21 cellular contexts compared by ENCODE assay signal in genomic region chr19:30877591-30878230, GRCh38.
A peak's percentile ranks its signal among the peaks of the same experiment; 100 is the strongest.
DNase-seq lines count a peak whose midpoint lies in the region; ATAC-seq, FAIRE-seq and TF ChIP-seq lines count a peak whose summit lies in the region.
"Had no signal": no experiment of that assay in that cellular context is flagged by ENCODE, and none has a peak within 500 bp of the region (broad histone marks: within the 10 kb centered on the region; RNA-seq: fewer than 3 reads in every experiment).

No MANE protein-coding gene starts in this region.

- H4K20me1 ChIP-seq in HepG2 (ENCODE audit: insufficient read depth, low read length), result no peaks in the 10 kb centered on the region

- in situ Hi-C loops in HepG2 (cut with HindIII; ENCODE audit: extremely low pct_ligation_motif_present, low pct_unique_long_range_greater_than_20kb), result no loop called here

- ATAC-seq in right lobe of liver (peak in 3 of 4 donors; percentile 48 to 50 (median 49)), HepG2 (no peak), lower lobe of right lung (peak; percentile 63 to 81), upper lobe of right lung (peak; percentile 86), HG03565 (IDR thresholded peaks at IDR 0.05; ENCODE audit: unreplicated experiment) (no peak), GM19397 (IDR thresholded peaks at IDR 0.05; ENCODE audit: unreplicated experiment) (no peak), HG02623 (IDR thresholded peaks at IDR 0.05; ENCODE audit: unreplicated experiment) (no peak)
- ATAC-seq: Panc1 had no signal

- H3K4me2 ChIP-seq in HepG2 (ENCODE audit: low read depth, low read length), result no peak overlapping the region

- no peak overlapping the region for H3K9ac ChIP-seq in HepG2 (ENCODE audit: insufficient read depth, low read depth, low read length)

- no TSS peak for BruUV-seq in HepG2 (replicated peaks; lab: Mats Ljungman, UMichigan)

- CTCF ChIA-PET in HepG2 (lab: Yijun Ruan, JAX; ENCODE audit: low intra/inter-chr PET ratio, low total read pairs), result no interaction called here

- H3K4me1 ChIP-seq in right lobe of liver, result no peaks in the 10 kb centered on the region
- H3K4me1 ChIP-seq in HepG2 (ENCODE audit: insufficient read depth, low read length), result no peaks in the 10 kb centered on the region
- H3K4me1 ChIP-seq in adrenal gland (replicated peaks in 1 of 2), result no peaks in the 10 kb centered on the region
- H3K4me1 ChIP-seq in lower lobe of right lung, result peaks cover 6% of the 10 kb centered on the region
- H3K4me1 ChIP-seq in upper lobe of right lung, result no peaks in the 10 kb centered on the region
- H3K4me1 ChIP-seq: SJSA1 had no signal

- H3K27ac ChIP-seq in right lobe of liver (no peak overlapping the region), HepG2 (ENCODE audit: extremely low read length, insufficient read depth, low read length) (no peak overlapping the region), adrenal gland (peak overlapping the region in 2 of 5 donors; percentile 8 to 51), lower lobe of right lung (no peak overlapping the region), upper lobe of right lung (no peak overlapping the region)
- H3K27ac ChIP-seq: C4-2B, epithelial cell of prostate, SJSA1 had no signal

- H3K36me3 ChIP-seq in right lobe of liver (no peaks in the 10 kb centered on the region), HepG2 (replicated peaks in 1 of 2; ENCODE audit: control insufficient read depth in 1 of 2, insufficient read depth in 2 of 2, low read length in 2 of 2) (no peaks in the 10 kb centered on the region), adrenal gland (replicated peaks in 1 of 2) (no peaks in the 10 kb centered on the region), lower lobe of right lung (no peaks in the 10 kb centered on the region), upper lobe of right lung (no peaks in the 10 kb centered on the region)
- H3K36me3 ChIP-seq: SJSA1 had no signal

- no peak for FAIRE-seq in HepG2 (lab: Jason Lieb, UNC)

- H3K4me3 ChIP-seq in right lobe of liver (no peak overlapping the region), HepG2 (replicated peaks in 1 of 3; ENCODE audit: insufficient read depth in 1 of 3, low read depth in 2 of 3, low read length in 3 of 3) (no peak overlapping the region), adrenal gland (no peak overlapping the region), lower lobe of right lung (no peak overlapping the region), upper lobe of right lung (no peak overlapping the region)
- H3K4me3 ChIP-seq: SJSA1 had no signal

- TF ChIP-seq POLR2A in right lobe of liver (IDR thresholded peaks at IDR 0.05) (no peak), HepG2 (IDR thresholded peaks at IDR 0.05; ENCODE audit: insufficient read depth in 1 of 2, low read depth in 2 of 2, low read length in 2 of 2) (no peak), adrenal gland (IDR thresholded peaks at IDR 0.05) (no peak)

- TF ChIP-seq EP300 in HepG2 (IDR thresholded peaks at IDR 0.05; ENCODE audit: low read depth in 2 of 2, low read length in 2 of 2) (no peak), HepG2 (CRISPR knock-in tag; IDR thresholded peaks at IDR 0.05; ENCODE audit: borderline replicate concordance) (no peak)

- no peak overlapping the region for H2AFZ ChIP-seq in HepG2 (ENCODE audit: low read length)

- H3K27me3 ChIP-seq in right lobe of liver (no peaks in the 10 kb centered on the region), HepG2 (ENCODE audit: control insufficient read depth in 1 of 2, insufficient read depth in 2 of 2, low read length in 2 of 2) (no peaks in the 10 kb centered on the region), adrenal gland (no peaks in the 10 kb centered on the region), lower lobe of right lung (ENCODE audit: low read depth) (peaks cover 6% of the 10 kb centered on the region), upper lobe of right lung (no peaks in the 10 kb centered on the region)
- H3K27me3 ChIP-seq: SJSA1 had no signal

- no peak for DNase-seq in right lobe of liver
- no peak for DNase-seq in HepG2 (ENCODE audit: low spot score)
- peak in 6 of 7 donors; percentile 19 to 66 (median 56) for DNase-seq in adrenal gland
- peak; percentile 59 for DNase-seq in lower lobe of right lung
- peak; percentile 56 for DNase-seq in upper lobe of right lung
- DNase-seq: activated CD4-positive, alpha-beta T cell treated with anti-CD3 and anti-CD28 coated beads, Interleukin-2, amount 50 U/mL, for 4 hours; activated naive CD8-positive, alpha-beta T cell treated with anti-CD3 and anti-CD28 coated beads for 36 hours; hippocampal formation; IMR-90; mammary epithelial cell; NCI-H146; NCI-H2171 treated with DMSO at 0.1 percent for 48 hours; NCI-H526 treated with DMSO at 0.1 percent for 48 hours; T-helper 2 cell had no signal

- WGBS in right lobe of liver (ENCODE audit: insufficient coverage, low coverage, low lambda C conversion rate, missing lambda C conversion rate), result 22% methylated on average over 5 of the region's 5 CpGs
- WGBS in HepG2 (ENCODE audit: low lambda C conversion rate), result 15% methylated on average over 5 of the region's 5 CpGs
- 49 to 61% (median 57%) methylated on average over 5 of the region's 5 CpGs for WGBS in adrenal gland, 4 donors

- POLR2A ChIA-PET in HepG2 (lab: Yijun Ruan, JAX), result no interaction called here

- TF ChIP-seq CTCF in right lobe of liver (IDR thresholded peaks at IDR 0.05) (no peak), HepG2 (CRISPR knock-in tag; IDR thresholded peaks at IDR 0.05) (no peak), adrenal gland (IDR thresholded peaks at IDR 0.05) (no peak), lower lobe of right lung (IDR thresholded peaks at IDR 0.05) (no peak), upper lobe of right lung (IDR thresholded peaks at IDR 0.05) (no peak)

- no peak for TF ChIP-seq RAD21 in HepG2 (CRISPR knock-in tag; IDR thresholded peaks at IDR 0.05)

- intact Hi-C loops in right lobe of liver (cut with DNase I), result no loop called here
- intact Hi-C loops in HepG2 (cut with micrococcal nuclease; ENCODE audit: unreplicated experiment), result loop anchor here (5.0 kb wide), 1 partner anchor 415 kb away; no protein-coding TSS in a partner anchor
- intact Hi-C loops in adrenal gland (cut with DNase I), result no loop called here
- intact Hi-C loops in lower lobe of right lung (cut with DNase I), result no loop called here
- intact Hi-C loops in upper lobe of right lung (cut with DNase I), result no loop called here

- H3K79me2 ChIP-seq in HepG2 (ENCODE audit: insufficient read depth, low read length), result no peaks in the 10 kb centered on the region

- H3K9me3 ChIP-seq in right lobe of liver (no peaks in the 10 kb centered on the region), HepG2 (ENCODE audit: low read length) (peaks cover 100% of the 10 kb centered on the region), adrenal gland (replicated peaks in 1 of 3) (no peaks in the 10 kb centered on the region), lower lobe of right lung (no peaks in the 10 kb centered on the region), upper lobe of right lung (no peaks in the 10 kb centered on the region)
- H3K9me3 ChIP-seq: SJSA1 had no signal

TF ChIP-seq in HepG2, 621 proteins besides CTCF, POLR2A, EP300 and RAD21:
- TF ChIP-seq PATZ1 (CRISPR knock-in tag; IDR thresholded peaks at IDR 0.05), result no peak
- no peak for TF ChIP-seq ESRRA (CRISPR knock-in tag; IDR thresholded peaks at IDR 0.05; ENCODE audit: low read depth)
- no peak for TF ChIP-seq HBP1 (CRISPR knock-in tag; IDR thresholded peaks at IDR 0.05; ENCODE audit: low read depth)
- no peak for TF ChIP-seq RFX1 (IDR thresholded peaks at IDR 0.05)
- TF ChIP-seq NCOA1 (CRISPR knock-in tag; IDR thresholded peaks at IDR 0.05), result no peak

Comparison
In these comparisons a context has a peak if more than half of its experiments do, and no peak if none do; other contexts are left out.
1. ATAC-seq: peak in right lobe of liver (3 of 4), lower lobe of right lung (2 of 2) and upper lobe of right lung (single experiment); none in HepG2 (single experiment), HG03565 (single experiment), GM19397 (single experiment) and HG02623 (single experiment).
2. DNase-seq: peak in adrenal gland (6 of 7), lower lobe of right lung (single experiment) and upper lobe of right lung (single experiment); none in right lobe of liver (0 of 3) and HepG2 (single experiment).